Comparison of ENCODE assay signal across 1 cellular context in the genomic region with DNA sequence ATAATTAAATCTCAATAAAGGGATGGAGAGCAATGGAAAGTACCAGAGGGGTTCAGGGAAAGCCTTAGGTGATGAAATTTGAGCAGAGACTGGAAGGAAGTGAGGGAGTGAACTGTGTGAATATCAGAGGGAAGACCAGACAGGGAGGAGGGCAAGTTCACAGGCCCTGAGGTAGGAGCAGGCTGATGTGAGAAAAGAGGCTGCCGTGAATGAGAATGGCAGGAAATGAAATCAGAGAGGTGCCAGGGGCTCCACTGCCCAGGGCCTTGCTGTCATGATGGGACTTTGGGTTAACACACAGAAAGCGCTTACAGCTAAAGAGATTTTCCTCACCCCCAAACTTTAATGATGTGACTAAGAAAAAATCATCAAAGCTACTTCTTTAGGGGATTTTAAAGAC.
TF ChIP-seq lines count a peak whose summit lies in the region.

No MANE protein-coding gene starts in this region.

TF ChIP-seq in IMR-90, 13 proteins besides CTCF, POLR2A, EP300 and RAD21:
- TF ChIP-seq RCOR1 (IDR thresholded peaks at IDR 0.05; ENCODE audit: insufficient replicate concordance, low read length), result no peak
- TF ChIP-seq MXI1 (IDR thresholded peaks at IDR 0.05; ENCODE audit: borderline replicate concordance, low read depth, low read length), result no peak
- TF ChIP-seq NFE2L2 (IDR thresholded peaks at IDR 0.05; ENCODE audit: low read depth, low read length), result no peak
- TF ChIP-seq MAFK (IDR thresholded peaks at IDR 0.05; ENCODE audit: low read depth, low read length), result no peak
